ENCODE assay signal across 22 cellular contexts in genomic region chr15:95558916-95559315, GRCh38.
DNase-seq lines count a peak whose midpoint lies in the region; ATAC-seq and TF ChIP-seq lines count a peak whose summit lies in the region.
"Had no signal": no experiment of that assay in that cellular context is flagged by ENCODE, and none has a peak within 500 bp of the region (broad histone marks: within the 10 kb centered on the region; RNA-seq: fewer than 3 reads in every experiment).

No MANE protein-coding gene starts in this region.

- no peak overlapping the region for H2AFZ ChIP-seq in trophoblast cell (ENCODE audit: insufficient read depth, low read length, poor library complexity)

- no peak overlapping the region for H2BK120ac ChIP-seq in trophoblast cell (ENCODE audit: insufficient read depth, low read length, poor library complexity)

- H3K9me3 ChIP-seq in RWPE2 (ENCODE audit: severe bottlenecking) (no peaks in the 10 kb centered on the region), trophoblast cell (ENCODE audit: insufficient read depth, low read depth, low read length) (no peaks in the 10 kb centered on the region), adrenal gland (replicated peaks in 1 of 3) (no peaks in the 10 kb centered on the region)

- H3K9ac ChIP-seq in trophoblast cell (ENCODE audit: low read length) = no peak overlapping the region

- H3K36me3 ChIP-seq in RWPE2 (ENCODE audit: low read depth) (no peaks in the 10 kb centered on the region; the same call in 1 of the 2 replicates), trophoblast cell (ENCODE audit: control insufficient read depth in 1 of 2, insufficient read depth in 2 of 2, low read length in 2 of 2) (peaks cover 0 to 2% of the 10 kb centered on the region in 2 experiments), adrenal gland (replicated peaks in 1 of 2) (no peaks in the 10 kb centered on the region)

- H4K12ac ChIP-seq in trophoblast cell (ENCODE audit: low read depth, low read length) = no peak overlapping the region

- intact Hi-C loops in posterior vena cava (cut with DNase I) (no loop called here), adrenal gland (cut with DNase I) (no loop called here)

- TF ChIP-seq CTCF in RWPE2 (IDR thresholded peaks at IDR 0.05; ENCODE audit: poor library complexity, severe bottlenecking) = no peak
- TF ChIP-seq CTCF in adrenal gland (IDR thresholded peaks at IDR 0.05) = no peak

- DNase-seq in EH (ENCODE audit: low read depth) = peak; percentile 15
- no peak for DNase-seq in RWPE2 (ENCODE audit: low spot score)
- DNase-seq in epithelial cell of prostate (ENCODE audit: low read depth, low spot score) = no peak
- no peak for DNase-seq in trophoblast cell
- DNase-seq in posterior vena cava (ENCODE audit: low spot score) = no peak
- DNase-seq in mesenteric fat pad (ENCODE audit: low spot score) = no peak
- DNase-seq in adrenal gland = no peak
- DNase-seq: activated CD4-positive, alpha-beta T cell treated with anti-CD3 and anti-CD28 coated beads for 36 hours; activated effector memory CD4-positive, alpha-beta T cell treated with Interleukin-2 at 50 U/mL for 16 hours; activated naive CD8-positive, alpha-beta T cell treated with anti-CD3 and anti-CD28 coated beads for 36 hours; activated T-cell treated with anti-CD3 and anti-CD28 coated beads for 4 hours; hypothalamus; immature natural killer cell; Kasumi-1; MV-4-11; natural killer cell; NCI-H146; NCI-H446 treated with DMSO at 0.1 percent for 48 hours; stimulated activated naive CD8-positive, alpha-beta T cell treated with anti-CD3 and anti-CD28 coated beads, Interleukin-15, Interleukin-2, amounts not matched to agents 100 U/mL and 50 U/mL, for 24 hours had no signal

- no CpG with 5 or more reads among the region's 2 CpGs for whole genome bisulfite sequencing in trophoblast cell (ENCODE audit: extremely low coverage, insufficient coverage, insufficient read length)
- 70 to 78% (median 73%) methylated on average over 2 of the region's 2 CpGs for WGBS in adrenal gland, 4 donors

- H3K4me1 ChIP-seq in RWPE2 (ENCODE audit: insufficient read depth, poor library complexity, severe bottlenecking) (peaks cover 34% of the 10 kb centered on the region), trophoblast cell (ENCODE audit: control insufficient read depth in 1 of 2, insufficient read depth in 2 of 2, low read length in 2 of 2) (peaks cover 7 to 10% of the 10 kb centered on the region in 2 experiments), adrenal gland (replicated peaks in 1 of 2) (peaks cover 0 to 12% of the 10 kb centered on the region in 2 donors)

- H3K4ac ChIP-seq in trophoblast cell (ENCODE audit: low read depth, low read length) = no peak overlapping the region

- H3K4me3 ChIP-seq in RWPE2 (ENCODE audit: severe bottlenecking) (no peak overlapping the region), trophoblast cell (ENCODE audit: low read depth, low read length) (no peak overlapping the region), adrenal gland (no peak overlapping the region)

- no peak overlapping the region for H3K18ac ChIP-seq in trophoblast cell (ENCODE audit: low read length)

- H3K23ac ChIP-seq in trophoblast cell (ENCODE audit: low read length) = no peak overlapping the region

- no peak overlapping the region for H3K14ac ChIP-seq in trophoblast cell (ENCODE audit: low read length)

- H4K8ac ChIP-seq in trophoblast cell (ENCODE audit: low read depth, low read length) = no peak overlapping the region

- no peak for TF ChIP-seq POLR2A in adrenal gland (IDR thresholded peaks at IDR 0.05)

- H3K27me3 ChIP-seq in RWPE2 (ENCODE audit: insufficient read depth, poor library complexity, severe bottlenecking) = no peaks in the 10 kb centered on the region
- H3K27me3 ChIP-seq in trophoblast cell (ENCODE audit: insufficient read depth, low read length) = no peaks in the 10 kb centered on the region
- H3K27me3 ChIP-seq in adrenal gland = no peaks in the 10 kb centered on the region

- H2BK5ac ChIP-seq in trophoblast cell (ENCODE audit: low read depth, low read length, poor library complexity) = no peak overlapping the region

- no peak overlapping the region for H2BK12ac ChIP-seq in trophoblast cell (ENCODE audit: low read length)

- H3K27ac ChIP-seq in RWPE2 (ENCODE audit: poor library complexity, severe bottlenecking) (peak overlapping the region; percentile 51), epithelial cell of prostate (peak overlapping the region; percentile 71), trophoblast cell (ENCODE audit: low read depth, low read length) (peak overlapping the region; percentile 78), adrenal gland (no peak overlapping the region)
- H3K27ac ChIP-seq: HL-60 had no signal

- H3K79me2 ChIP-seq in trophoblast cell (ENCODE audit: control insufficient read depth, insufficient read depth, low read length, poor library complexity) = peaks cover 2% of the 10 kb centered on the region

- no peak overlapping the region for H3K4me2 ChIP-seq in trophoblast cell (ENCODE audit: low read length)

- H2AK5ac ChIP-seq in trophoblast cell (ENCODE audit: low read length) = no peak overlapping the region

- peaks cover 19% of the 10 kb centered on the region for H3K79me1 ChIP-seq in trophoblast cell (ENCODE audit: low read length)

- ATAC-seq in RWPE2 (ENCODE audit: low read depth) = no peak
- ATAC-seq: activated CD4-positive, alpha-beta T cell treated with anti-CD3 and anti-CD28 coated beads for 36 hours; HepG2; left lobe of liver; natural killer cell; stimulated activated naive CD8-positive, alpha-beta T cell treated with anti-CD3 and anti-CD28 coated beads, Interleukin-15, Interleukin-2, amounts not matched to agents 100 U/mL and 50 U/mL, for 24 hours had no signal

- H4K91ac ChIP-seq in trophoblast cell (ENCODE audit: low read depth, low read length) = no peak overlapping the region

Comparison
In these comparisons a context has a peak if more than half of its experiments do, and no peak if none do; other contexts are left out.
1. H3K27ac ChIP-seq: peak in RWPE2 (single experiment), epithelial cell of prostate (single experiment) and trophoblast cell (single experiment); none in adrenal gland (0 of 5).